Comparison of ENCODE assay signal across 15 cellular contexts in the genomic region with DNA sequence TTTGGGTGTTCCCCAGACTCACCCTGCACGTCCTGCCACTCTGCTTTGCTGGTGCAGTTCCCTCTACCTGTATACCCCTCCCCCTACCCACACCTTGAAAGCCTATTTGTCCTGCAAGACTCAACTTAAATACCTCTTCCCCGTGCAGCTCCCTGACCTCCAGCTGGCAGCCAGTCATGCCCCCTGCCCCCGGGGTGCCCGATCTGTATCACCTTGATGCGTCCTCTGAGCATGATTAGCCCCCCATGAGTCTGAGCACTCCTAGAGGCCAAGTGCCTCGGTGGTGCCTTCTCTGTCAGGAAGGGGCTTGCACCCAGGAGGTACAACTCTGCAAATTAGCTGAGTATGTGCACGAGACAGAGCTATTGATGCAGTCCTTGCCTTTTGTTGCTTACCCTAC.
"Had no signal": no experiment of that assay in that cellular context is flagged by ENCODE, and none has a peak within 500 bp of the region (broad histone marks: within the 10 kb centered on the region; RNA-seq: fewer than 3 reads in every experiment).

No MANE protein-coding gene starts in this region.

- H3K9ac ChIP-seq: parathyroid adenoma had no signal

- H3K4me1 ChIP-seq: colonic mucosa, gastrocnemius medialis, prostate gland had no signal

- ATAC-seq: gastrocnemius medialis; mucosa of descending colon; naive thymus-derived CD8-positive, alpha-beta T cell had no signal

- DNase-seq: caudate nucleus; colonic mucosa; dermis blood vessel endothelial cell; erythroblast; gastrocnemius medialis; islet precursor cell; mucosa of descending colon; naive thymus-derived CD8-positive, alpha-beta T cell; sigmoid colon; stimulated activated naive CD4-positive, alpha-beta T cell; trophoblast cell had no signal

- FAIRE-seq: endothelial cell of umbilical vein had no signal

- H3K9me3 ChIP-seq: colonic mucosa, gastrocnemius medialis, mucosa of descending colon, prostate gland, sigmoid colon had no signal

- H3K27ac ChIP-seq: colonic mucosa, gastrocnemius medialis, parathyroid adenoma, prostate gland, skin epidermis had no signal

- H3K27me3 ChIP-seq: colonic mucosa, gastrocnemius medialis, sigmoid colon had no signal

- H3K9me3 Mint-ChIP-seq: naive thymus-derived CD8-positive, alpha-beta T cell had no signal

- H3K4me3 ChIP-seq: colonic mucosa, gastrocnemius medialis, mucosa of descending colon, prostate gland, sigmoid colon, skin epidermis had no signal

- H3K4me3 Mint-ChIP-seq: naive thymus-derived CD8-positive, alpha-beta T cell had no signal

- H3K36me3 ChIP-seq: colonic mucosa, gastrocnemius medialis, prostate gland had no signal

- H3K27me3 Mint-ChIP-seq: naive thymus-derived CD8-positive, alpha-beta T cell had no signal
